14 cellular contexts compared by ENCODE assay signal in genomic region chr20:3161316-3162079, GRCh38. TPM values are rescaled to one million over a fixed set of nuclear protein-coding genes. Genes with fewer than 3 reads are reported as not detected.
DNase-seq lines count a peak whose midpoint lies in the region; ATAC-seq and TF ChIP-seq lines count a peak whose summit lies in the region.
"Had no signal": no experiment of that assay in that cellular context is flagged by ENCODE, and none has a peak within 500 bp of the region (broad histone marks: within the 10 kb centered on the region; RNA-seq: fewer than 3 reads in every experiment).

No MANE protein-coding gene starts in this region.

- H3K36me3 Mint-ChIP-seq in CD4-positive, CD25-positive, alpha-beta regulatory T cell: peaks cover 1% of the 10 kb centered on the region
- peaks cover 0 to 13% (median 2%) of the 10 kb centered on the region in 3 donors for H3K36me3 Mint-ChIP-seq in CD8-positive, alpha-beta memory T cell
- H3K36me3 Mint-ChIP-seq in activated CD8-positive, alpha-beta T cell treated with anti-CD3 and anti-CD28 coated beads for 36 hours (ENCODE audit: low read depth): peaks cover 9% of the 10 kb centered on the region

- H3K36me3 ChIP-seq in CD4-positive, CD25-positive, alpha-beta regulatory T cell (ENCODE audit: control insufficient read depth, insufficient read depth, low read length): no peaks in the 10 kb centered on the region
- no peaks in the 10 kb centered on the region for H3K36me3 ChIP-seq in CD8-positive, alpha-beta memory T cell (ENCODE audit: insufficient read depth, low read length)

- no peak for ATAC-seq in CD4-positive, CD25-positive, alpha-beta regulatory T cell (ENCODE audit: low read depth in 2 of 2)
- no peak for ATAC-seq in activated CD8-positive, alpha-beta T cell treated with anti-CD3 and anti-CD28 coated beads for 36 hours
- ATAC-seq: left lobe of liver, right cardiac atrium had no signal

- no peaks in the 10 kb centered on the region for H3K27me3 ChIP-seq in CD4-positive, CD25-positive, alpha-beta regulatory T cell (ENCODE audit: control insufficient read depth, insufficient read depth, low read length)
- no peaks in the 10 kb centered on the region for H3K27me3 ChIP-seq in CD8-positive, alpha-beta memory T cell (ENCODE audit: insufficient read depth, low read length, poor library complexity, severe bottlenecking)
- H3K27me3 ChIP-seq: hepatocyte had no signal

- peak overlapping the region in 1 of 3 donors; percentile 75 for H3K27ac Mint-ChIP-seq in CD4-positive, CD25-positive, alpha-beta regulatory T cell
- peak overlapping the region in 5 of 8 donors; percentile 26 to 79 (median 68) for H3K27ac Mint-ChIP-seq in CD8-positive, alpha-beta memory T cell
- H3K27ac Mint-ChIP-seq in activated CD8-positive, alpha-beta T cell treated with anti-CD3 and anti-CD28 coated beads for 36 hours: peak overlapping the region; percentile 57

- CTCF ChIA-PET in CD8-positive, alpha-beta memory T cell (lab: Charles Lee): interaction anchor here (0.8 to 2.6 kb wide), 2 partner anchors 10 to 14 kb away, joined by 3 to 9 read pairs; no protein-coding TSS in a partner anchor
- CTCF ChIA-PET in activated CD8-positive, alpha-beta T cell treated with anti-CD3 and anti-CD28 coated beads for 36 hours (lab: Charles Lee): no interaction called here

- no peaks in the 10 kb centered on the region for H3K9me3 ChIP-seq in CD4-positive, CD25-positive, alpha-beta regulatory T cell (ENCODE audit: control insufficient read depth in 2 of 2, low read length in 2 of 2)
- no peaks in the 10 kb centered on the region for H3K9me3 ChIP-seq in CD8-positive, alpha-beta memory T cell (ENCODE audit: low read length)
- H3K9me3 ChIP-seq: tibial artery had no signal

- intact Hi-C loops in activated CD8-positive, alpha-beta T cell treated with anti-CD3 and anti-CD28 coated beads for 36 hours (cut with micrococcal nuclease): no loop called here

- peaks cover 11 to 37% (median 28%) of the 10 kb centered on the region in 4 donors for H3K4me1 Mint-ChIP-seq in CD4-positive, CD25-positive, alpha-beta regulatory T cell
- H3K4me1 Mint-ChIP-seq in CD8-positive, alpha-beta memory T cell: peaks cover 29 to 37% (median 35%) of the 10 kb centered on the region in 3 donors
- H3K4me1 Mint-ChIP-seq in activated CD8-positive, alpha-beta T cell treated with anti-CD3 and anti-CD28 coated beads for 36 hours (ENCODE audit: low read depth): peaks cover 26% of the 10 kb centered on the region

- no peak overlapping the region for H3K4me3 ChIP-seq in CD4-positive, CD25-positive, alpha-beta regulatory T cell (ENCODE audit: low read depth, low read length)
- no peak overlapping the region for H3K4me3 ChIP-seq in CD8-positive, alpha-beta memory T cell (ENCODE audit: low read length)
- H3K4me3 ChIP-seq: GM23248, hepatocyte, tibial artery had no signal

- no peak for TF ChIP-seq CTCF in activated CD8-positive, alpha-beta T cell treated with anti-CD3 and anti-CD28 coated beads for 36 hours (IDR thresholded peaks at IDR 0.05)

- no peaks in the 10 kb centered on the region for H3K9me3 Mint-ChIP-seq in CD4-positive, CD25-positive, alpha-beta regulatory T cell
- H3K9me3 Mint-ChIP-seq in CD8-positive, alpha-beta memory T cell: no peaks in the 10 kb centered on the region
- no peaks in the 10 kb centered on the region for H3K9me3 Mint-ChIP-seq in activated CD8-positive, alpha-beta T cell treated with anti-CD3 and anti-CD28 coated beads for 36 hours

- POLR2A ChIA-PET in CD8-positive, alpha-beta memory T cell (lab: Charles Lee): no interaction called here
- POLR2A ChIA-PET in activated CD8-positive, alpha-beta T cell treated with anti-CD3 and anti-CD28 coated beads for 36 hours (lab: Charles Lee): no interaction called here

- no peak overlapping the region for H3K27ac ChIP-seq in CD4-positive, CD25-positive, alpha-beta regulatory T cell (ENCODE audit: insufficient read depth, low read length, poor library complexity, severe bottlenecking)
- H3K27ac ChIP-seq in CD8-positive, alpha-beta memory T cell (ENCODE audit: low read depth, low read length): no peak overlapping the region
- H3K27ac ChIP-seq: GM23248, hepatocyte, tibial artery had no signal

- DNase-seq in CD4-positive, CD25-positive, alpha-beta regulatory T cell: no peak
- DNase-seq in CD8-positive, alpha-beta memory T cell: no peak
- no peak for DNase-seq in activated CD8-positive, alpha-beta T cell treated with anti-CD3 and anti-CD28 coated beads for 36 hours
- DNase-seq in mesenteric fat pad (ENCODE audit: low spot score) (peak; percentile 60), mucosa of gallbladder (ENCODE audit: low spot score) (no peak), C1 segment of cervical spinal cord (lab: John Stamatoyannopoulos, UW) (no peak), SKM-1 treated with dmso at 0.1 percent for 144 hours (lab: John Stamatoyannopoulos, UW; ENCODE audit: unreplicated experiment) (no peak)
- DNase-seq: GDM1; GM23248; right cardiac atrium; stimulated activated CD8-positive, alpha-beta memory T cell treated with anti-CD3 and anti-CD28 coated beads, Interleukin-4, amount 100 ng/mL, for 48 hours; tibial artery had no signal

- peak overlapping the region; percentile 70 to 89 (median 74) for H3K4me3 Mint-ChIP-seq in CD4-positive, CD25-positive, alpha-beta regulatory T cell
- peak overlapping the region; percentile 21 to 70 (median 63) for H3K4me3 Mint-ChIP-seq in CD8-positive, alpha-beta memory T cell
- peak overlapping the region; percentile 42 for H3K4me3 Mint-ChIP-seq in activated CD8-positive, alpha-beta T cell treated with anti-CD3 and anti-CD28 coated beads for 36 hours

- peaks cover 33% of the 10 kb centered on the region for H3K4me1 ChIP-seq in CD4-positive, CD25-positive, alpha-beta regulatory T cell (ENCODE audit: control insufficient read depth, insufficient read depth, low read length, poor library complexity, severe bottlenecking)
- H3K4me1 ChIP-seq in CD8-positive, alpha-beta memory T cell (ENCODE audit: insufficient read depth, low read length): peaks cover 24% of the 10 kb centered on the region

- peaks cover 10% of the 10 kb centered on the region for H3K27me3 Mint-ChIP-seq in CD4-positive, CD25-positive, alpha-beta regulatory T cell
- H3K27me3 Mint-ChIP-seq in CD8-positive, alpha-beta memory T cell: no peaks in the 10 kb centered on the region
- peaks cover 1% of the 10 kb centered on the region for H3K27me3 Mint-ChIP-seq in activated CD8-positive, alpha-beta T cell treated with anti-CD3 and anti-CD28 coated beads for 36 hours

RNA-seq across cellular contexts. Expression of gene FASTKD5, which starts 1.8 kb away (rescaled TPM):
- 35.0 TPM for total RNA-seq in CD4-positive, CD25-positive, alpha-beta regulatory T cell
- polyA plus RNA-seq in CD4-positive, CD25-positive, alpha-beta regulatory T cell: 10 to 100 TPM; 17.4 to 31.1 (median 25.8) TPM
- 10 to 100 TPM; 26.7 to 27.0 TPM for total RNA-seq in CD8-positive, alpha-beta memory T cell
- 14.6 TPM for polyA plus RNA-seq in CD8-positive, alpha-beta memory T cell
- 10 to 100 TPM; 17.3 to 18.1 TPM for total RNA-seq in activated CD8-positive, alpha-beta T cell treated with anti-CD3 and anti-CD28 coated beads for 36 hours
- total RNA-seq in mesenteric fat pad (15.4 TPM), mucosa of gallbladder (17.1 TPM)

RNA-seq across cellular contexts. Expression of gene UBOX5, which starts 1.8 kb away (rescaled TPM):
- total RNA-seq in CD4-positive, CD25-positive, alpha-beta regulatory T cell: 9.3 TPM
- 1 to 10 TPM; 5.3 to 7.7 (median 6.8) TPM for polyA plus RNA-seq in CD4-positive, CD25-positive, alpha-beta regulatory T cell
- total RNA-seq in CD8-positive, alpha-beta memory T cell: 1 to 10 TPM; 6.0 to 6.8 TPM
- polyA plus RNA-seq in CD8-positive, alpha-beta memory T cell: 7.5 TPM
- 1 to 10 TPM; 5.0 to 6.9 TPM for total RNA-seq in activated CD8-positive, alpha-beta T cell treated with anti-CD3 and anti-CD28 coated beads for 36 hours
- 3.7 TPM for total RNA-seq in mesenteric fat pad
- 6.0 TPM for total RNA-seq in mucosa of gallbladder

RNA-seq across cellular contexts. Expression of gene LZTS3, which starts 11.9 kb away (rescaled TPM):
- total RNA-seq in CD4-positive, CD25-positive, alpha-beta regulatory T cell: 24.2 TPM
- 1 to 10 TPM; 1.0 to 2.3 (median 1.1) TPM for polyA plus RNA-seq in CD4-positive, CD25-positive, alpha-beta regulatory T cell
- 1 to 10 TPM in 1 of 2 experiments, under 1 TPM in 1; 0.97 to 1.0 TPM for total RNA-seq in CD8-positive, alpha-beta memory T cell
- polyA plus RNA-seq in CD8-positive, alpha-beta memory T cell: 0.35 TPM
- 1 to 10 TPM; 1.3 to 1.4 TPM for total RNA-seq in activated CD8-positive, alpha-beta T cell treated with anti-CD3 and anti-CD28 coated beads for 36 hours
- 6.2 TPM for total RNA-seq in mesenteric fat pad
- total RNA-seq in mucosa of gallbladder: 54.1 TPM

RNA-seq across cellular contexts. Expression of gene DDRGK1, which starts 43.0 kb away (rescaled TPM):
- 39.2 TPM for total RNA-seq in CD4-positive, CD25-positive, alpha-beta regulatory T cell
- polyA plus RNA-seq in CD4-positive, CD25-positive, alpha-beta regulatory T cell: 10 to 100 TPM; 44.7 to 53.8 (median 49.5) TPM
- total RNA-seq in CD8-positive, alpha-beta memory T cell: 10 to 100 TPM; 75.3 to 77.9 TPM
- 58.1 TPM for polyA plus RNA-seq in CD8-positive, alpha-beta memory T cell
- total RNA-seq in activated CD8-positive, alpha-beta T cell treated with anti-CD3 and anti-CD28 coated beads for 36 hours: 10 to 100 TPM; 50.1 to 54.1 TPM
- 59.3 TPM for total RNA-seq in mesenteric fat pad
- 139 TPM for total RNA-seq in mucosa of gallbladder

RNA-seq across cellular contexts. Expression of gene ITPA, which starts 47.8 kb away (rescaled TPM):
- 51.1 TPM for total RNA-seq in CD4-positive, CD25-positive, alpha-beta regulatory T cell
- polyA plus RNA-seq in CD4-positive, CD25-positive, alpha-beta regulatory T cell: 10 to 100 TPM; 56.6 to 97.1 (median 88.5) TPM
- 10 to 100 TPM; 90.4 to 98.2 TPM for total RNA-seq in CD8-positive, alpha-beta memory T cell
- polyA plus RNA-seq in CD8-positive, alpha-beta memory T cell: 60.8 TPM
- 10 to 100 TPM; 56.3 to 66.9 TPM for total RNA-seq in activated CD8-positive, alpha-beta T cell treated with anti-CD3 and anti-CD28 coated beads for 36 hours
- total RNA-seq in mesenteric fat pad (38.0 TPM), mucosa of gallbladder (44.4 TPM)
